8 cellular contexts compared by ENCODE assay signal in the genomic region with DNA sequence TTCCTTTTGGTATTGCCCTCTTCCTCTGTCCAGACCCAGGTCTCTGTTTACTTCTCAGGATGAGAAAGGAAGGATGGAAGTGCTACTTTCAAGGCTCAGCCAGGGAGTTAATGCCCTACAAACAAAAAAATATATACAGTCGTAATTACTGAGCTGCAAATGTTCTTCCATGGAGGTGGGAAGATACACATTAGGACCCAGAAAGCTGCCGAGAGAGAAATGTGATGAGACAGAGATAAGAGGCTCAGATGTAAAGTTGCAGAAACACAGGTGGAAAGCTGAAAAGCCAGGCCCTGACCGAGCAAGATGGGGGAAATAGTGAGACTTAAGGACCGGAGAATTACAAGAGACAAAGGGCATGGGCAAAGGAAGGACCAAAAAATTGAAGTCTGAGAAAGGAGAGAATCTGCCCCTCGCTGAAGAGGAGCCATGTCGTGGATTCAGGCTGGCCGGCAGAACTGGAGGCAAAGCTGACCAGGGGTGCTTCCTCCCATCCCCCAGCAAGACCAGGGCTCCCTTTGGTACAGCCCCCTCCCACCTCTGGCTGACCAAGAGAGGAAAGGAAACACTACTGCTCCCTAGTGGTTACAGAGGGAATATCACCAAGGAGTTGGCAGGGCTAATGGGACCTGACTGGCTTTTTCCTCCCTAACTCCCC. TPM values are rescaled to one million over a fixed set of nuclear protein-coding genes. Genes with fewer than 3 reads are reported as not detected.
A peak's percentile ranks its signal among the peaks of the same experiment; 100 is the strongest.
DNase-seq lines count a peak whose midpoint lies in the region; ATAC-seq and TF ChIP-seq lines count a peak whose summit lies in the region.

No MANE protein-coding gene starts in this region.

- peak overlapping the region; percentile 32 for H3K27ac Mint-ChIP-seq in type B pancreatic cell

- no peaks in the 10 kb centered on the region for H3K9me2 ChIP-seq in OCI-LY7 (ENCODE audit: insufficient read depth, low read length)

- H3K27me3 Mint-ChIP-seq in type B pancreatic cell, result no peaks in the 10 kb centered on the region

- ATAC-seq in HG03135 (IDR thresholded peaks at IDR 0.05; ENCODE audit: unreplicated experiment) (peak; percentile 55), left colon (peak; percentile 56)

- POLR2A ChIA-PET in OCI-LY7 (lab: Charles Lee), result no interaction called here

- no peak overlapping the region for H3K4me2 ChIP-seq in OCI-LY7 (ENCODE audit: low read length)

- H3K36me3 ChIP-seq in OCI-LY7 (ENCODE audit: insufficient read depth, low read length), result no peaks in the 10 kb centered on the region

- H3K4me1 Mint-ChIP-seq in type B pancreatic cell (ENCODE audit: unreplicated experiment), result peaks cover 18% of the 10 kb centered on the region

- H3K36me3 Mint-ChIP-seq in type B pancreatic cell, result peaks cover 9% of the 10 kb centered on the region

- DNase-seq in SKM-1 treated with dmso at 0.1 percent for 144 hours (lab: John Stamatoyannopoulos, UW; ENCODE audit: unreplicated experiment) (peak; percentile 22), SKM-1 (lab: John Stamatoyannopoulos, UW; ENCODE audit: unreplicated experiment) (no peak), OCI-LY7 (ENCODE audit: low spot score) (peak; percentile 58), cerebellar cortex (ENCODE audit: low spot score) (peak; percentile 83), left colon (no peak), type B pancreatic cell (ENCODE audit: extremely low spot score, unreplicated experiment) (no peak)
- no peak for DNase-seq in activated effector memory CD4-positive, alpha-beta T cell treated with anti-CD3 and anti-CD28 coated beads, Interleukin-2, amount 50 U/mL, for 16 hours

- no TSS peak for BruUV-seq in OCI-LY7 (replicated peaks; lab: Mats Ljungman, UMichigan)

- no peak overlapping the region for H3K4me3 ChIP-seq in OCI-LY7 (ENCODE audit: low read depth, low read length, poor library complexity, severe bottlenecking)

- no peaks in the 10 kb centered on the region for H3K9me3 ChIP-seq in OCI-LY7 (ENCODE audit: low read length)

- intact Hi-C loops in OCI-LY7 (cut with micrococcal nuclease; ENCODE audit: unreplicated experiment), result loop anchor here (1.0 to 2.0 kb wide), 2 partner anchors 57 to 61 kb away; no protein-coding TSS in a partner anchor
- intact Hi-C loops in left colon (cut with DNase I, micrococcal nuclease), result no loop called here

- no peaks in the 10 kb centered on the region for H3K79me2 ChIP-seq in OCI-LY7 (ENCODE audit: insufficient read depth, low read depth, low read length)

- no peaks in the 10 kb centered on the region for H3K4me1 ChIP-seq in OCI-LY7 (ENCODE audit: insufficient read depth, low read length, poor library complexity, severe bottlenecking)

- H2AFZ ChIP-seq in OCI-LY7 (ENCODE audit: low read length), result no peak overlapping the region

- no peak overlapping the region for H3K4me3 Mint-ChIP-seq in type B pancreatic cell

- H4K20me1 ChIP-seq in OCI-LY7 (ENCODE audit: insufficient read depth, low read length), result no peaks in the 10 kb centered on the region

- CTCF ChIA-PET in OCI-LY7 (lab: Charles Lee; ENCODE audit: unreplicated experiment), result no interaction called here

- no peaks in the 10 kb centered on the region for H3K9me3 Mint-ChIP-seq in type B pancreatic cell

- no peak overlapping the region for H3K27ac ChIP-seq in OCI-LY7 (ENCODE audit: low read depth, low read length, poor library complexity, severe bottlenecking)

- TF ChIP-seq CTCF in OCI-LY7 (conservative IDR thresholded peaks at IDR 0.05; ENCODE audit: low read length), result peak; percentile 83
- TF ChIP-seq CTCF in type B pancreatic cell (conservative IDR thresholded peaks at IDR 0.05), result peak; percentile 86

RNA-seq across cellular contexts. Expression of a gene that starts 12.2 kb away (rescaled TPM):
- total RNA-seq in OCI-LY7 (2014; rRNA removed; shearing (Covaris generic)), result 0.60 and 0.62 TPM in 2 replicates
- total RNA-seq in OCI-LY7 (2022) (1.2 and 1.8 TPM in 2 replicates), left colon (1 to 10 TPM in 1 of 2 donors, under 1 TPM in 1; 0.49 to 1.9 TPM), type B pancreatic cell (ENCODE audit: low replicate concordance) (5.6 and 11.1 TPM in 2 replicates)

RNA-seq across cellular contexts. Expression of a gene that starts 16.7 kb away (rescaled TPM):
- total RNA-seq in OCI-LY7 (2014; rRNA removed; shearing (Covaris generic)), result 20.9 and 28.6 TPM in 2 replicates
- total RNA-seq in OCI-LY7 (2022), result 15.4 and 16.9 TPM in 2 replicates
- 10 to 100 TPM; 15.7 to 16.6 TPM for total RNA-seq in left colon
- 14.3 and 16.4 TPM in 2 replicates for total RNA-seq in type B pancreatic cell (ENCODE audit: low replicate concordance)

RNA-seq across cellular contexts. Expression of a gene that starts 28.3 kb away (rescaled TPM):
- 110 and 129 TPM in 2 replicates for total RNA-seq in OCI-LY7 (2014; rRNA removed; shearing (Covaris generic))
- 209 and 235 TPM in 2 replicates for total RNA-seq in OCI-LY7 (2022)
- total RNA-seq in left colon, result 100 to 1,000 TPM; 159 to 174 TPM
- 156 and 170 TPM in 2 replicates for total RNA-seq in type B pancreatic cell (ENCODE audit: low replicate concordance)

RNA-seq across cellular contexts. Expression of a gene that starts 39.3 kb away (rescaled TPM):
- total RNA-seq in OCI-LY7 (2014; rRNA removed; shearing (Covaris generic)), result not detected in 2 replicates
- total RNA-seq in OCI-LY7 (2022) (not detected in 2 replicates), left colon (under 1 TPM; 0.21 to 0.84 TPM), type B pancreatic cell (ENCODE audit: low replicate concordance) (0.33 and 8.3 TPM in 2 replicates)

Comparison
In these comparisons a context has a peak if more than half of its experiments do, and no peak if none do; other contexts are left out.
1. DNase-seq: peak in SKM-1 treated with dmso at 0.1 percent for 144 hours (single experiment), OCI-LY7 (single experiment) and cerebellar cortex (single experiment); none in SKM-1 (single experiment), left colon (0 of 2), type B pancreatic cell (single experiment) and activated effector memory CD4-positive, alpha-beta T cell treated with anti-CD3 and anti-CD28 coated beads, Interleukin-2, amount 50 U/mL, for 16 hours (single experiment).